In the genomic region with DNA sequence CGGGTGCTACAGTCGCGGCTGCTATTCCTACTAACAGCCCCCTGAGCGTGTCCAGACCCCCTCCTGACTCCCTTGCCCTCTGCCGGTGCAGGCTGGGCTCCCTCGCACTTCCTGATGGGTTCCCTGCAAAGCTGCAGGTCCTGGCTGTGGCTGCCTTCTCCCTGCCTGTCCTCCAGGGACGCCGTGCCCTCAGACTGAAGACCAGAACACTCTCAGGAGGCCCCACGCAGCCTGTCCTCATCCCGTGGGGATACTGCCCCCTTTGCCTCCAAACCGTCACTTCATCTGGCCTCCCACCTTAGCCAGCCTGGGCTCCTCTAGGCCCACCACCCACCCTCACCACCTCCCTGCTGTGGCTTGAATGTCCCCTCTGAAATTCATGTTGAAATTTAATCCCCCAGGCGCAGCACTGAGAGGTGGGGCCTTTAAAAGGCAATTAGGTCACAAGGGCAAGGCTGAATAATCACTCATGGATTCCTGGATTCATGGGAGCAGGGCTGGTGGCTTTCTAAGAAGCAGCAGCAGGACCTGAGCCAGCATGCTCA, we compare ENCODE assay signal across 18 cellular contexts.
"Had no signal": no experiment of that assay in that cellular context is flagged by ENCODE, and none has a peak within 500 bp of the region (broad histone marks: within the 10 kb centered on the region; RNA-seq: fewer than 3 reads in every experiment).

No MANE protein-coding gene starts in this region.

- H3K27ac ChIP-seq: esophagus squamous epithelium, heart right ventricle, neutrophil, tibial artery had no signal

- H3K4me3 ChIP-seq: esophagus squamous epithelium, heart right ventricle, tibial artery had no signal

- DNase-seq: activated CD4-positive, alpha-beta T cell treated with anti-CD3 and anti-CD28 coated beads, Interleukin-2, amount 50 U/mL, for 1 hour; activated CD8-positive, alpha-beta memory T cell treated with anti-CD3 and anti-CD28 coated beads, Interleukin-2, amount 50 U/mL, for 4 hours; activated effector memory CD4-positive, alpha-beta T cell treated with anti-CD3 and anti-CD28 coated beads, Interleukin-2, amount 50 U/mL, for 16 hours; activated naive CD4-positive, alpha-beta T cell treated with anti-CD3 and anti-CD28 coated beads, Interleukin-2, amount 50 U/mL, for 16 hours; activated T-cell treated with anti-CD3 and anti-CD28 coated beads, Interleukin-2, amount 50 U/mL, for 4 hours; dermis blood vessel endothelial cell; effector memory CD4-positive, alpha-beta T cell; esophagus squamous epithelium; heart right ventricle; mesenchymal stem cell; naive thymus-derived CD4-positive, alpha-beta T cell; stimulated activated CD4-positive, alpha-beta T cell treated with anti-CD3 and anti-CD28 coated beads, Interleukin-1b, Interleukin-23, amount 100 ng/mL, for 48 hours; stimulated activated naive CD8-positive, alpha-beta T cell treated with anti-CD3 and anti-CD28 coated beads, Interleukin-15, Interleukin-2, amounts not matched to agents 100 U/mL and 50 U/mL, for 24 hours; substantia nigra; T1000; tibial artery had no signal

- H3K9me3 ChIP-seq: esophagus squamous epithelium, heart right ventricle, neutrophil, tibial artery had no signal

- H3K4me3 Mint-ChIP-seq: activated T-cell treated with anti-CD3 and anti-CD28 coated beads, Interleukin-2, amount 50 U/mL, for 4 hours; naive thymus-derived CD4-positive, alpha-beta T cell had no signal

- ATAC-seq: activated CD4-positive, CD25-positive, alpha-beta regulatory T cell treated with anti-CD3 and anti-CD28 coated beads, Interleukin-2, amount 50 U/mL, for 24 hours; activated T-cell treated with anti-CD3 and anti-CD28 coated beads, Interleukin-2, amount 50 U/mL, for 4 hours; heart right ventricle; naive thymus-derived CD4-positive, alpha-beta T cell; stimulated activated naive CD8-positive, alpha-beta T cell treated with anti-CD3 and anti-CD28 coated beads, Interleukin-15, Interleukin-2, amounts not matched to agents 100 U/mL and 50 U/mL, for 24 hours had no signal

- H3K27me3 Mint-ChIP-seq: naive thymus-derived CD4-positive, alpha-beta T cell had no signal

- H3K27me3 ChIP-seq: esophagus squamous epithelium, heart right ventricle, neutrophil, tibial artery had no signal

- H3K36me3 ChIP-seq: esophagus squamous epithelium, heart right ventricle, neutrophil had no signal

- H3K9me3 Mint-ChIP-seq: activated T-cell treated with anti-CD3 and anti-CD28 coated beads, Interleukin-2, amount 50 U/mL, for 4 hours; naive thymus-derived CD4-positive, alpha-beta T cell had no signal
